ENCODE assay signal across 14 cellular contexts in genomic region chr12:121560392-121561021, GRCh38. TPM values are rescaled to one million over a fixed set of nuclear protein-coding genes. Genes with fewer than 3 reads are reported as not detected.
DNase-seq lines count a peak whose midpoint lies in the region; ATAC-seq, FAIRE-seq and TF ChIP-seq lines count a peak whose summit lies in the region.
"Had no signal": no experiment of that assay in that cellular context is flagged by ENCODE, and none has a peak within 500 bp of the region (broad histone marks: within the 10 kb centered on the region; RNA-seq: fewer than 3 reads in every experiment).

No MANE protein-coding gene starts in this region.

- H3K27me3 Mint-ChIP-seq in activated T-cell treated with anti-CD3 and anti-CD28 coated beads, Interleukin-2, amount 50 U/mL, for 24 hours: no peaks in the 10 kb centered on the region
- no peaks in the 10 kb centered on the region for H3K27me3 Mint-ChIP-seq in stimulated activated memory B cell treated with anti-CD40 and anti-IgM and Interleukin-4, amounts not matched to agents 10 μg/mL and 1 μg/mL and 100 μg/mL, for 72 hours

- peak; percentile 79 to 89; a peak in 3 of 4 replicates for TF ChIP-seq EP300 in GM12878 (IDR thresholded peaks at IDR 0.05; ENCODE audit: borderline replicate concordance in 1 of 2, control insufficient read depth in 1 of 2, low read depth in 2 of 2, low read length in 2 of 2)

- intact Hi-C loops in GM12878 (cut with micrococcal nuclease; ENCODE audit: unreplicated experiment): no loop called here

- H3K4me2 ChIP-seq in GM12878 (ENCODE audit: control insufficient read depth, insufficient read depth): peak overlapping the region; percentile 46; the same call in 1 of the 2 replicates
- H3K4me2 ChIP-seq: A549 had no signal

- H3K9ac ChIP-seq in GM12878 (ENCODE audit: control insufficient read depth, insufficient read depth, low read length): no peak overlapping the region

- peaks cover 5% of the 10 kb centered on the region for H3K36me3 Mint-ChIP-seq in activated T-cell treated with anti-CD3 and anti-CD28 coated beads, Interleukin-2, amount 50 U/mL, for 24 hours (ENCODE audit: low read depth)
- H3K36me3 Mint-ChIP-seq in stimulated activated memory B cell treated with anti-CD40 and anti-IgM and Interleukin-4, amounts not matched to agents 10 μg/mL and 1 μg/mL and 100 μg/mL, for 72 hours: peaks cover 5% of the 10 kb centered on the region

- H3K4me1 ChIP-seq in GM12878 (ENCODE audit: control insufficient read depth, insufficient read depth, low read length): peaks cover 31% of the 10 kb centered on the region
- H3K4me1 ChIP-seq: A549 had no signal

- in situ Hi-C loops in GM12878 (cut with MboI): no loop called here

- peaks cover 19% of the 10 kb centered on the region for H3K4me1 Mint-ChIP-seq in activated T-cell treated with anti-CD3 and anti-CD28 coated beads, Interleukin-2, amount 50 U/mL, for 24 hours (ENCODE audit: low read depth)
- peaks cover 55% of the 10 kb centered on the region for H3K4me1 Mint-ChIP-seq in stimulated activated memory B cell treated with anti-CD40 and anti-IgM and Interleukin-4, amounts not matched to agents 10 μg/mL and 1 μg/mL and 100 μg/mL, for 72 hours

- RAD21 ChIA-PET in GM12878 (lab: Charles Lee; ENCODE audit: unreplicated experiment): interaction anchor here (0.6 to 5.0 kb wide), 14 partner anchors 8 to 275 kb away, joined by 3 to 51 read pairs (median 3); no protein-coding TSS in a partner anchor

- SMC1A ChIA-PET in GM12878 (lab: Charles Lee; ENCODE audit: uncharacterized antibody, unreplicated experiment): interaction anchor here (0.9 to 4.4 kb wide), 8 partner anchors 8 to 64 kb away, joined by 3 to 48 read pairs (median 4); no protein-coding TSS in a partner anchor

- CTCF ChIA-PET in GM12878 (lab: Yijun Ruan, JAX): interaction anchor here (0.7 to 1.5 kb wide), 7 partner anchors 9 to 905 kb away, joined by 3 to 5 read pairs (median 4); no protein-coding TSS in a partner anchor

- TSS peak; percentile 96 for BruUV-seq in GM12878 (replicated peaks; lab: Mats Ljungman, UMichigan)

- peaks cover 0 to 2% of the 10 kb centered on the region in 2 experiments; a peak in 2 of 4 replicates for H3K36me3 ChIP-seq in GM12878 (ENCODE audit: control insufficient read depth in 2 of 2, insufficient read depth in 2 of 2, low read length in 1 of 2)

- H3K79me2 ChIP-seq in GM12878 (ENCODE audit: control insufficient read depth, insufficient read depth, low read length): no peaks in the 10 kb centered on the region

- H3K27me3 ChIP-seq in GM12878 (replicated peaks in 1 of 2; ENCODE audit: control insufficient read depth in 2 of 2, insufficient read depth in 2 of 2, low read length in 1 of 2): no peaks in the 10 kb centered on the region

- TF ChIP-seq CTCF in GM12878 (IDR thresholded peaks at IDR 0.05 in 2 of 3, conservative IDR thresholded peaks at IDR 0.05 in 1 of 3; ENCODE audit: control insufficient read depth in 2 of 3, extremely low read depth in 1 of 3, insufficient read depth in 1 of 3, low read depth in 3 of 3, low read length in 3 of 3): no peak

- no peak for TF ChIP-seq POLR2A in GM12878 (IDR thresholded peaks at IDR 0.05; ENCODE audit: low read depth, low read length)

- FAIRE-seq in GM12878 (lab: Jason Lieb, UNC): no peak
- FAIRE-seq: A549, K562 had no signal

- H3K4me3 ChIP-seq in GM12878: no peak overlapping the region
- H3K4me3 ChIP-seq: A549, K562 had no signal

- no peaks in the 10 kb centered on the region for H4K20me1 ChIP-seq in GM12878 (ENCODE audit: control insufficient read depth, insufficient read depth)

- ATAC-seq in HG03108 (IDR thresholded peaks at IDR 0.05; ENCODE audit: unreplicated experiment) (peak; percentile 50), GM12878 (peak; percentile 89)
- peak; percentile 89 for ATAC-seq in stimulated activated memory B cell treated with anti-CD40 and anti-IgM and Interleukin-4, amounts not matched to agents 10 μg/mL and 1 μg/mL and 100 μg/mL, for 72 hours
- ATAC-seq: K562 had no signal

- peak overlapping the region; percentile 65 for H3K27ac ChIP-seq in GM12878 (ENCODE audit: control insufficient read depth, insufficient read depth)
- H3K27ac ChIP-seq: A549 had no signal

- WGBS in GM12878 (ENCODE audit: insufficient coverage, insufficient replicate concordance, low lambda C conversion rate, missing lambda C conversion rate): 6% methylated on average over 8 of the region's 8 CpGs

- POLR2A ChIA-PET in GM12878 (lab: Charles Lee): interaction anchor here (0.7 to 4.9 kb wide), 7 partner anchors 16 to 97 kb away, joined by 3 to 36 read pairs (median 3); no protein-coding TSS in a partner anchor

- DNase-seq in activated T-cell treated with anti-CD3 and anti-CD28 coated beads, Interleukin-2, amount 50 U/mL, for 24 hours: no peak
- DNase-seq in activated T-cell treated with anti-CD3 and anti-CD28 coated beads, Interleukin-2, amount 50 U/mL, for 48 hours: no peak
- peak; percentile 63 for DNase-seq in GM12878 (ENCODE audit: low read depth, low spot score)
- DNase-seq in GM19240 (ENCODE audit: insufficient read length, low spot score): no peak
- DNase-seq in COLO829 (ENCODE audit: low spot score): no peak
- no peak for DNase-seq in stimulated activated naive CD4-positive, alpha-beta T cell treated with Interleukin-2 at 50 U/mL for 16 hours (lab: John Stamatoyannopoulos, UW)
- DNase-seq: activated CD8-positive, alpha-beta memory T cell treated with anti-CD3 and anti-CD28 coated beads for 24 hours; activated gamma-delta T cell; NCI-H526; T-helper 9 cell had no signal

- no peaks in the 10 kb centered on the region for H3K9me3 ChIP-seq in GM12878 (replicated peaks; ENCODE audit: control insufficient read depth, insufficient read depth, low read length)
- H3K9me3 ChIP-seq: A549 had no signal

- no peak overlapping the region for H2AFZ ChIP-seq in GM12878 (ENCODE audit: control insufficient read depth, low read depth, low read length)

- H3K27ac Mint-ChIP-seq in activated T-cell treated with anti-CD3 and anti-CD28 coated beads, Interleukin-2, amount 50 U/mL, for 24 hours: peak overlapping the region; percentile 52
- peak overlapping the region; percentile 95 for H3K27ac Mint-ChIP-seq in stimulated activated memory B cell treated with anti-CD40 and anti-IgM and Interleukin-4, amounts not matched to agents 10 μg/mL and 1 μg/mL and 100 μg/mL, for 72 hours

- no peak overlapping the region for H3K4me3 Mint-ChIP-seq in activated T-cell treated with anti-CD3 and anti-CD28 coated beads, Interleukin-2, amount 50 U/mL, for 24 hours
- peak overlapping the region; percentile 71 for H3K4me3 Mint-ChIP-seq in stimulated activated memory B cell treated with anti-CD40 and anti-IgM and Interleukin-4, amounts not matched to agents 10 μg/mL and 1 μg/mL and 100 μg/mL, for 72 hours

- H3K9me3 Mint-ChIP-seq in activated T-cell treated with anti-CD3 and anti-CD28 coated beads, Interleukin-2, amount 50 U/mL, for 24 hours: no peaks in the 10 kb centered on the region
- H3K9me3 Mint-ChIP-seq in stimulated activated memory B cell treated with anti-CD40 and anti-IgM and Interleukin-4, amounts not matched to agents 10 μg/mL and 1 μg/mL and 100 μg/mL, for 72 hours: peaks cover 3% of the 10 kb centered on the region

- no peak for TF ChIP-seq RAD21 in GM12878 (IDR thresholded peaks at IDR 0.05; ENCODE audit: insufficient read depth, low read depth, low read length)

TF ChIP-seq in GM12878, 131 proteins besides CTCF, POLR2A, EP300 and RAD21 (continues in another document):
- TF ChIP-seq CBFB (IDR thresholded peaks at IDR 0.05; ENCODE audit: low read depth): peak; percentile 62; the same call in 1 of the 2 replicates
- no peak for TF ChIP-seq NRF1 (conservative IDR thresholded peaks at IDR 0.05; ENCODE audit: low read depth, low read length)
- TF ChIP-seq MYB (IDR thresholded peaks at IDR 0.05; ENCODE audit: borderline replicate concordance, low read depth, low read length): 0 out of 2 replicates have a peak, but pooled peaks have one; percentile 23
- TF ChIP-seq MTA2 (IDR thresholded peaks at IDR 0.05; ENCODE audit: low read depth): peak; percentile 82
- TF ChIP-seq MEF2B (IDR thresholded peaks at IDR 0.05; ENCODE audit: partially characterized antibody, poor library complexity, severe bottlenecking): peak; percentile 61
- TF ChIP-seq TCF12 (IDR thresholded peaks at IDR 0.05; ENCODE audit: low read depth, low read length): 0 out of 2 replicates have a peak, but pooled peaks have one; percentile 57
- TF ChIP-seq, protein P1, sequence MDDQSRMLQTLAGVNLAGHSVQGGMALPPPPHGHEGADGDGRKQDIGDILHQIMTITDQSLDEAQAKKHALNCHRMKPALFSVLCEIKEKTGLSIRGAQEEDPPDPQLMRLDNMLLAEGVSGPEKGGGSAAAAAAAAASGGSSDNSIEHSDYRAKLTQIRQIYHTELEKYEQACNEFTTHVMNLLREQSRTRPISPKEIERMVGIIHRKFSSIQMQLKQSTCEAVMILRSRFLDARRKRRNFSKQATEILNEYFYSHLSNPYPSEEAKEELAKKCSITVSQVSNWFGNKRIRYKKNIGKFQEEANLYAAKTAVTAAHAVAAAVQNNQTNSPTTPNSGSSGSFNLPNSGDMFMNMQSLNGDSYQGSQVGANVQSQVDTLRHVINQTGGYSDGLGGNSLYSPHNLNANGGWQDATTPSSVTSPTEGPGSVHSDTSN (IDR thresholded peaks at IDR 0.05; ENCODE audit: insufficient replicate concordance, low read depth, low read length): no peak
- TF ChIP-seq RUNX3 (IDR thresholded peaks at IDR 0.05; ENCODE audit: low read length): peak; percentile 69; the same call in 1 of the 2 replicates

RNA-seq across cellular contexts. Expression of gene KDM2B, which starts 20.3 kb away (rescaled TPM):
- 634 and 686 TPM in 2 replicates for total RNA-seq in GM12878 (2013; cell fraction: nucleolus; rRNA removed)
- total RNA-seq in GM12878 (2014; rRNA removed) (57.9 and 62.9 TPM in 2 replicates), GM12878 (2014; rRNA removed; fragmentation: Illumina TruSeq; extraction: Trizol) (33.0 and 34.1 TPM in 2 replicates), GM12878 (2021) (76.3 and 87.6 TPM in 2 replicates)
- polyA plus RNA-seq in GM12878 (2011; ENCODE audit: low read depth): 76.8 TPM
- polyA plus RNA-seq in GM12878 (2011; rRNA removed) (67.9 and 124 TPM in 2 replicates), GM12878 (2014; fragmentation: Illumina TruSeq; extraction: Trizol) (31.7 and 46.7 TPM in 2 replicates), GM12878 (2014; fragmentation: Nextera tagmentation; extraction: Ambion mirVana) (10 to 100 TPM; 13.6 to 14.7 TPM), GM12878 (2014; rRNA removed) (72.8 and 77.4 TPM in 2 replicates), GM12878 (2016; fragmentation: Nextera tagmentation; extraction: Ambion mirVana) (10 to 100 TPM; 31.8 to 34.0 TPM)
- 103 and 121 TPM in 2 replicates for polyA plus RNA-seq in GM12878 (2011; cell fraction: cytosol; rRNA removed)
- 380 and 393 TPM in 2 replicates for polyA plus RNA-seq in GM12878 (2011; cell fraction: nucleus; rRNA removed)
- polyA plus RNA-seq in GM12878 (2012): 81.7 and 83.4 TPM in 2 replicates
- polyA minus RNA-seq in GM12878 (2011; rRNA and poly(A)+ RNA removed): 395 and 503 TPM in 2 replicates
- polyA minus RNA-seq in GM12878 (2011; cell fraction: cytosol; rRNA and poly(A)+ RNA removed): 82.7 and 85.4 TPM in 2 replicates
- 171 and 227 TPM in 2 replicates for polyA minus RNA-seq in GM12878 (2011; cell fraction: nucleus; rRNA and poly(A)+ RNA removed)
